In the genomic region with DNA sequence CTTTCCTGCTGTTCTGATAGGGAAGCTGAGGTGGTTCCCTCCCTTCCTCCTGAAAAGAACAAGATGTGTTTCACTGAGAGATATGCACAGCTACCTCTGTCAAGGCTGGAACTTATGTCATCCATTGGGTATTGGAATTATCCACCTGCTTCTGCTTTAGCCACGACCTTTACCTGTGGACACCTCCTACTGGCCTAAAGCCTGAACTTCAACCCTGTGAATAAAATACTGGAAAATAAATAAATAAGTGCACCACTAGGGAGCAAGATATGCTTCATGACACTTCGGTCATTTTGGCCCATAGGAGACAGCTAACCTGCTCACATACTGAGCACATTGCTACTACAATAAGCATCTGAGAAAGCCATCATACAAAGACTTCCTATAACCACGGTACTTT, we compare ENCODE assay signal across 20 cellular contexts.
DNase-seq lines count a peak whose midpoint lies in the region; ATAC-seq and TF ChIP-seq lines count a peak whose summit lies in the region.
"Had no signal": no experiment of that assay in that cellular context is flagged by ENCODE, and none has a peak within 500 bp of the region (broad histone marks: within the 10 kb centered on the region; RNA-seq: fewer than 3 reads in every experiment).

No MANE protein-coding gene starts in this region.

- H3K79me2 ChIP-seq in mesendoderm (ENCODE audit: control insufficient read depth, insufficient read depth, low read length): no peaks in the 10 kb centered on the region

- no peaks in the 10 kb centered on the region for H3K36me3 Mint-ChIP-seq in activated T-helper 2 cell treated with anti-CD3 and anti-CD28 coated beads, Interferon-gamma antibody, Interleukin-2, Interleukin-4, amounts not matched to agents 10 μg/mL and 5 μg/mL and 100 μg/mL, durations not matched to agents 14 hours and 24 hours and 36 hours (ENCODE audit: low read depth)
- H3K36me3 Mint-ChIP-seq in naive thymus-derived CD4-positive, alpha-beta T cell: no peaks in the 10 kb centered on the region
- H3K36me3 Mint-ChIP-seq: activated CD8-positive, alpha-beta memory T cell treated with anti-CD3 and anti-CD28 coated beads, Interleukin-2, amount 10 ng/mL, durations not matched to agents 7 days and 5 days; naive B cell; stimulated activated memory B cell treated with anti-CD40 and anti-IgM and Interleukin-4, amounts not matched to agents 10 μg/mL and 1 μg/mL and 100 μg/mL, for 72 hours had no signal

- H3K56ac ChIP-seq in mesendoderm (ENCODE audit: low read length): no peak overlapping the region

- no peak overlapping the region for H2BK120ac ChIP-seq in mesendoderm (ENCODE audit: low read depth, low read length)

- DNase-seq in HT-29 (ENCODE audit: low spot score) (peak; percentile 30), OCI-M1 (lab: John Stamatoyannopoulos, UW) (peak; percentile 35), mesendoderm (peak; percentile 68)
- DNase-seq in activated T-helper 2 cell treated with anti-CD3 and anti-CD28 coated beads, Interferon-gamma antibody, Interleukin-2, Interleukin-4, amounts not matched to agents 10 μg/mL and 5 μg/mL and 100 μg/mL, durations not matched to agents 14 hours and 24 hours and 36 hours (ENCODE audit: low spot score): no peak
- DNase-seq in naive thymus-derived CD4-positive, alpha-beta T cell: no peak
- DNase-seq: activated CD4-positive, CD25-positive, alpha-beta regulatory T cell treated with anti-CD3 and anti-CD28 coated beads, Interleukin-2, amount 50 U/mL, for 72 hours; activated CD8-positive, alpha-beta memory T cell treated with anti-CD3 and anti-CD28 coated beads, Interleukin-2, amount 10 ng/mL, durations not matched to agents 7 days and 5 days; activated effector memory CD4-positive, alpha-beta T cell treated with anti-CD3 and anti-CD28 coated beads, Interleukin-2, amount 50 U/mL, for 16 hours; C1 segment of cervical spinal cord; DMS79 treated with DMSO at 0.1 percent for 48 hours; gastrocnemius medialis; IMR-90; naive B cell; NCI-H1436; thyroid gland had no signal

- H3K4me1 Mint-ChIP-seq in activated T-helper 2 cell treated with anti-CD3 and anti-CD28 coated beads, Interferon-gamma antibody, Interleukin-2, Interleukin-4, amounts not matched to agents 10 μg/mL and 5 μg/mL and 100 μg/mL, durations not matched to agents 14 hours and 24 hours and 36 hours (ENCODE audit: low read depth): no peaks in the 10 kb centered on the region
- H3K4me1 Mint-ChIP-seq in naive thymus-derived CD4-positive, alpha-beta T cell: no peaks in the 10 kb centered on the region
- H3K4me1 Mint-ChIP-seq: activated CD8-positive, alpha-beta memory T cell treated with anti-CD3 and anti-CD28 coated beads, Interleukin-2, amount 10 ng/mL, durations not matched to agents 7 days and 5 days; naive B cell; stimulated activated memory B cell treated with anti-CD40 and anti-IgM and Interleukin-4, amounts not matched to agents 10 μg/mL and 1 μg/mL and 100 μg/mL, for 72 hours had no signal

- no CpG with 5 or more reads among the region's 3 CpGs for WGBS in mesendoderm (ENCODE audit: extremely low coverage, insufficient coverage, low lambda C conversion rate)

- H3K4me2 ChIP-seq in mesendoderm (ENCODE audit: low read length): no peak overlapping the region

- H3K27ac Mint-ChIP-seq in activated T-helper 2 cell treated with anti-CD3 and anti-CD28 coated beads, Interferon-gamma antibody, Interleukin-2, Interleukin-4, amounts not matched to agents 10 μg/mL and 5 μg/mL and 100 μg/mL, durations not matched to agents 14 hours and 24 hours and 36 hours: no peak overlapping the region
- H3K27ac Mint-ChIP-seq in naive thymus-derived CD4-positive, alpha-beta T cell: no peak overlapping the region
- H3K27ac Mint-ChIP-seq: activated CD8-positive, alpha-beta memory T cell treated with anti-CD3 and anti-CD28 coated beads, Interleukin-2, amount 10 ng/mL, durations not matched to agents 7 days and 5 days; naive B cell; stimulated activated memory B cell treated with anti-CD40 and anti-IgM and Interleukin-4, amounts not matched to agents 10 μg/mL and 1 μg/mL and 100 μg/mL, for 72 hours; T-helper 2 cell treated with Interferon-gamma antibody and Interleukin-4, amounts not matched to agents 5 μg/mL and 100 μg/mL, for 36 hours had no signal

- H3K79me1 ChIP-seq in mesendoderm (ENCODE audit: low read length): no peaks in the 10 kb centered on the region

- CTCF ChIA-PET in naive thymus-derived CD4-positive, alpha-beta T cell (lab: Charles Lee): no interaction called here

- H3K9me3 Mint-ChIP-seq in activated T-helper 2 cell treated with anti-CD3 and anti-CD28 coated beads, Interferon-gamma antibody, Interleukin-2, Interleukin-4, amounts not matched to agents 10 μg/mL and 5 μg/mL and 100 μg/mL, durations not matched to agents 14 hours and 24 hours and 36 hours: no peaks in the 10 kb centered on the region
- peaks cover 0 to 10% (median 2%) of the 10 kb centered on the region in 11 donors for H3K9me3 Mint-ChIP-seq in naive thymus-derived CD4-positive, alpha-beta T cell
- H3K9me3 Mint-ChIP-seq: T-helper 2 cell treated with Interferon-gamma antibody and Interleukin-4, amounts not matched to agents 5 μg/mL and 100 μg/mL, for 36 hours had no signal

- H3K27me3 Mint-ChIP-seq in activated T-helper 2 cell treated with anti-CD3 and anti-CD28 coated beads, Interferon-gamma antibody, Interleukin-2, Interleukin-4, amounts not matched to agents 10 μg/mL and 5 μg/mL and 100 μg/mL, durations not matched to agents 14 hours and 24 hours and 36 hours (ENCODE audit: low read depth): no peaks in the 10 kb centered on the region
- H3K27me3 Mint-ChIP-seq in naive thymus-derived CD4-positive, alpha-beta T cell: peaks cover 0 to 9% (median 4%) of the 10 kb centered on the region in 5 donors
- H3K27me3 Mint-ChIP-seq: activated CD8-positive, alpha-beta memory T cell treated with anti-CD3 and anti-CD28 coated beads, Interleukin-2, amount 10 ng/mL, durations not matched to agents 7 days and 5 days; stimulated activated memory B cell treated with anti-CD40 and anti-IgM and Interleukin-4, amounts not matched to agents 10 μg/mL and 1 μg/mL and 100 μg/mL, for 72 hours had no signal

- H3K27me3 ChIP-seq in mesendoderm (ENCODE audit: insufficient read depth, low read length, poor library complexity): no peaks in the 10 kb centered on the region
- H3K27me3 ChIP-seq in naive thymus-derived CD4-positive, alpha-beta T cell (ENCODE audit: control insufficient read depth in 2 of 2, insufficient read depth in 2 of 2, low read length in 2 of 2): no peaks in the 10 kb centered on the region
- H3K27me3 ChIP-seq: gastrocnemius medialis, thyroid gland had no signal

- H3K9me3 ChIP-seq in naive thymus-derived CD4-positive, alpha-beta T cell (ENCODE audit: control insufficient read depth in 2 of 3, low read length in 3 of 3): no peaks in the 10 kb centered on the region
- H3K9me3 ChIP-seq: gastrocnemius medialis, HAP-1, thyroid gland had no signal

- ATAC-seq in naive thymus-derived CD4-positive, alpha-beta T cell: no peak
- ATAC-seq in GM19351 (IDR thresholded peaks at IDR 0.05; ENCODE audit: unreplicated experiment): no peak
- ATAC-seq: activated CD8-positive, alpha-beta memory T cell treated with anti-CD3 and anti-CD28 coated beads, Interleukin-2, amount 10 ng/mL, durations not matched to agents 7 days and 5 days; gastrocnemius medialis; stimulated activated memory B cell treated with anti-CD40 and anti-IgM and Interleukin-4, amounts not matched to agents 10 μg/mL and 1 μg/mL and 100 μg/mL, for 72 hours had no signal

- H3K18ac ChIP-seq in mesendoderm (ENCODE audit: low read length): no peak overlapping the region

- H2AK5ac ChIP-seq in mesendoderm (ENCODE audit: low read length): no peak overlapping the region

- H3K4me1 ChIP-seq in mesendoderm (ENCODE audit: control insufficient read depth, low read depth, low read length): no peaks in the 10 kb centered on the region
- H3K4me1 ChIP-seq in naive thymus-derived CD4-positive, alpha-beta T cell (ENCODE audit: control insufficient read depth in 2 of 2, insufficient read depth in 2 of 2, low read length in 2 of 2): no peaks in the 10 kb centered on the region
- H3K4me1 ChIP-seq: gastrocnemius medialis, HAP-1, thyroid gland had no signal

- H3K23ac ChIP-seq in mesendoderm (ENCODE audit: low read length): no peak overlapping the region

- H3K4me3 Mint-ChIP-seq in activated T-helper 2 cell treated with anti-CD3 and anti-CD28 coated beads, Interferon-gamma antibody, Interleukin-2, Interleukin-4, amounts not matched to agents 10 μg/mL and 5 μg/mL and 100 μg/mL, durations not matched to agents 14 hours and 24 hours and 36 hours (ENCODE audit: low read depth): no peak overlapping the region
- H3K4me3 Mint-ChIP-seq in naive thymus-derived CD4-positive, alpha-beta T cell: no peak overlapping the region
- H3K4me3 Mint-ChIP-seq: activated CD8-positive, alpha-beta memory T cell treated with anti-CD3 and anti-CD28 coated beads, Interleukin-2, amount 10 ng/mL, durations not matched to agents 7 days and 5 days; stimulated activated memory B cell treated with anti-CD40 and anti-IgM and Interleukin-4, amounts not matched to agents 10 μg/mL and 1 μg/mL and 100 μg/mL, for 72 hours; T-helper 2 cell treated with Interferon-gamma antibody and Interleukin-4, amounts not matched to agents 5 μg/mL and 100 μg/mL, for 36 hours had no signal

- H3K9ac ChIP-seq in mesendoderm (ENCODE audit: low read length): no peak overlapping the region

- intact Hi-C loops in activated T-helper 2 cell treated with anti-CD3 and anti-CD28 coated beads, Interferon-gamma antibody, Interleukin-2, Interleukin-4, amounts not matched to agents 10 μg/mL and 5 μg/mL and 100 μg/mL, durations not matched to agents 14 hours and 24 hours and 36 hours (cut with micrococcal nuclease): no loop called here
- intact Hi-C loops in naive thymus-derived CD4-positive, alpha-beta T cell (cut with micrococcal nuclease): no loop called here

- H2BK5ac ChIP-seq in mesendoderm (ENCODE audit: low read length): no peak overlapping the region

- 0 out of 2 replicates have a peak, but pooled peaks have one; percentile 42 for TF ChIP-seq CTCF in GM12875 (IDR thresholded peaks at IDR 0.05; ENCODE audit: borderline replicate concordance, insufficient read depth, low read depth, low read length)

- H3K27ac ChIP-seq in mesendoderm (ENCODE audit: low read depth, low read length): no peak overlapping the region
- H3K27ac ChIP-seq in naive thymus-derived CD4-positive, alpha-beta T cell (ENCODE audit: low read depth, low read length): no peak overlapping the region
- H3K27ac ChIP-seq: gastrocnemius medialis, thyroid gland had no signal

- no peak overlapping the region for H4K8ac ChIP-seq in mesendoderm (ENCODE audit: low read depth, low read length)

- POLR2A ChIA-PET in naive thymus-derived CD4-positive, alpha-beta T cell (lab: Charles Lee): no interaction called here

- H2BK15ac ChIP-seq in mesendoderm (replicated peaks; ENCODE audit: low read depth): no peak overlapping the region

- H3K4me3 ChIP-seq in GM12875 (ENCODE audit: low read depth, low read length) (no peak overlapping the region), mesendoderm (ENCODE audit: low read length) (no peak overlapping the region)
- no peak overlapping the region for H3K4me3 ChIP-seq in naive thymus-derived CD4-positive, alpha-beta T cell (ENCODE audit: low read length)
- H3K4me3 ChIP-seq: gastrocnemius medialis, HAP-1, thyroid gland had no signal

- no peaks in the 10 kb centered on the region for H3K36me3 ChIP-seq in mesendoderm (ENCODE audit: control insufficient read depth, insufficient read depth, low read length)
- no peaks in the 10 kb centered on the region for H3K36me3 ChIP-seq in naive thymus-derived CD4-positive, alpha-beta T cell (ENCODE audit: control insufficient read depth in 2 of 3, insufficient read depth in 3 of 3, low read length in 3 of 3)
- H3K36me3 ChIP-seq: gastrocnemius medialis, HAP-1, thyroid gland had no signal

- H3K4ac ChIP-seq in mesendoderm (ENCODE audit: low read depth, low read length): no peak overlapping the region

- H4K5ac ChIP-seq in mesendoderm (ENCODE audit: low read length): no peak overlapping the region

Comparison
In these comparisons a context has a peak if more than half of its experiments do, and no peak if none do; other contexts are left out.
1. DNase-seq: peak in HT-29 (single experiment), OCI-M1 (single experiment) and mesendoderm (single experiment); none in activated T-helper 2 cell treated with anti-CD3 and anti-CD28 coated beads, Interferon-gamma antibody, Interleukin-2, Interleukin-4, amounts not matched to agents 10 μg/mL and 5 μg/mL and 100 μg/mL, durations not matched to agents 14 hours and 24 hours and 36 hours (single experiment) and naive thymus-derived CD4-positive, alpha-beta T cell (0 of 9).